Comparison of ENCODE assay signal across 14 cellular contexts in genomic region chr4:168835880-168836454, GRCh38.
A peak's percentile ranks its signal among the peaks of the same experiment; 100 is the strongest.
DNase-seq lines count a peak whose midpoint lies in the region; ATAC-seq and TF ChIP-seq lines count a peak whose summit lies in the region.
"Had no signal": no experiment of that assay in that cellular context is flagged by ENCODE, and none has a peak within 500 bp of the region (broad histone marks: within the 10 kb centered on the region; RNA-seq: fewer than 3 reads in every experiment).

No MANE protein-coding gene starts in this region.

- no peak for TF ChIP-seq EP300 in ovary (IDR thresholded peaks at IDR 0.05)

- no peak overlapping the region for H3K9ac ChIP-seq in endocrine pancreas (ENCODE audit: control insufficient read depth, insufficient read depth, low read length)

- ATAC-seq in left cardiac atrium, result no peak
- ATAC-seq in aorta (ENCODE audit: low FRiP score), result no peak
- ATAC-seq: T-cell had no signal

- peak overlapping the region; percentile 86 for H3K27ac ChIP-seq in left ventricle myocardium inferior (replicated peaks)
- H3K27ac ChIP-seq in ovary, result no peak overlapping the region
- peak overlapping the region; percentile 69 to 86 for H3K27ac ChIP-seq in aorta (ENCODE audit: low read depth in 1 of 2, low read length in 2 of 2)
- H3K27ac ChIP-seq: WERI-Rb-1 had no signal

- TF ChIP-seq CTCF in left ventricle myocardium inferior (IDR thresholded peaks at IDR 0.05; ENCODE audit: borderline replicate concordance), result no peak
- no peak for TF ChIP-seq CTCF in ovary (IDR thresholded peaks at IDR 0.05)

- DNase-seq in left ventricle myocardium inferior (no peak), left cardiac atrium (no peak), ovary (no peak), aorta (no peak), NCI-H345 treated with DMSO at 0.1 percent for 48 hours (lab: John Stamatoyannopoulos, UW; ENCODE audit: unreplicated experiment) (no peak), NCI-H2227 treated with DMSO at 0.1 percent for 48 hours (lab: John Stamatoyannopoulos, UW) (no peak)
- DNase-seq in activated CD4-positive, CD25-positive, alpha-beta regulatory T cell treated with anti-CD3 and anti-CD28 coated beads, Interleukin-2, amount 50 U/mL, for 72 hours, result no peak
- DNase-seq: CD4-positive, alpha-beta memory T cell; erythroblast; NCI-H1092 treated with DMSO at 0.1 percent for 48 hours; NCI-H2171 treated with DMSO at 0.1 percent for 48 hours; T-cell; WERI-Rb-1 had no signal

- H3K9me3 ChIP-seq in left ventricle myocardium inferior (replicated peaks), result no peaks in the 10 kb centered on the region
- no peaks in the 10 kb centered on the region for H3K9me3 ChIP-seq in endocrine pancreas (ENCODE audit: control insufficient read depth, low read length)
- H3K9me3 ChIP-seq in ovary, result no peaks in the 10 kb centered on the region
- no peaks in the 10 kb centered on the region for H3K9me3 ChIP-seq in aorta (ENCODE audit: control insufficient read depth, low read length)

- WGBS in ovary, 3 donors, result 70 to 86% (median 79%) methylated on average over 9 of the region's 9 CpGs
- WGBS in aorta, 2 donors, result 11 to 12% methylated on average over 9 of the region's 9 CpGs

- H3K4me3 ChIP-seq in left ventricle myocardium inferior, result peak overlapping the region; percentile 89
- peak overlapping the region; percentile 93 for H3K4me3 ChIP-seq in endocrine pancreas (ENCODE audit: control insufficient read depth, insufficient read depth, low read length)
- H3K4me3 ChIP-seq in ovary, result peak overlapping the region; percentile 19
- peak overlapping the region; percentile 44 to 74 for H3K4me3 ChIP-seq in aorta (ENCODE audit: low read length in 2 of 2)

- H3K36me3 ChIP-seq in left ventricle myocardium inferior, result peaks cover 3% of the 10 kb centered on the region
- no peaks in the 10 kb centered on the region for H3K36me3 ChIP-seq in endocrine pancreas (ENCODE audit: control insufficient read depth, insufficient read depth, low read length)
- no peaks in the 10 kb centered on the region for H3K36me3 ChIP-seq in ovary
- no peaks in the 10 kb centered on the region for H3K36me3 ChIP-seq in aorta (ENCODE audit: control insufficient read depth in 1 of 2, insufficient read depth in 2 of 2, low read length in 1 of 2)
- H3K36me3 ChIP-seq: WERI-Rb-1 had no signal

- no peak for TF ChIP-seq POLR2A in ovary (IDR thresholded peaks at IDR 0.05)

- H3K4me1 ChIP-seq in left ventricle myocardium inferior, result peaks cover 100% of the 10 kb centered on the region
- H3K4me1 ChIP-seq in endocrine pancreas (ENCODE audit: control insufficient read depth, insufficient read depth, low read length), result no peaks in the 10 kb centered on the region
- peaks cover 24% of the 10 kb centered on the region for H3K4me1 ChIP-seq in ovary (ENCODE audit: insufficient read depth)
- H3K4me1 ChIP-seq in aorta (ENCODE audit: control insufficient read depth in 1 of 2, insufficient read depth in 2 of 2, low read length in 2 of 2), result peaks cover 13 to 20% of the 10 kb centered on the region in 2 donors

- peaks cover 14% of the 10 kb centered on the region for H3K27me3 ChIP-seq in left ventricle myocardium inferior (ENCODE audit: low read depth)
- H3K27me3 ChIP-seq in endocrine pancreas (ENCODE audit: control insufficient read depth, insufficient read depth, low read length), result no peaks in the 10 kb centered on the region
- H3K27me3 ChIP-seq in ovary, result no peaks in the 10 kb centered on the region
- no peaks in the 10 kb centered on the region for H3K27me3 ChIP-seq in aorta (ENCODE audit: control insufficient read depth in 1 of 2, insufficient read depth in 2 of 2, low read length in 1 of 2)

- intact Hi-C loops in left ventricle myocardium inferior (cut with micrococcal nuclease), result loop anchor here (10.0 kb wide), 1 partner anchor 121 kb away; no protein-coding TSS in a partner anchor
- intact Hi-C loops in left cardiac atrium (cut with DNase I), result no loop called here
- intact Hi-C loops in ovary (cut with DNase I), result loop anchor here in 3 of 4 donors (10.0 kb wide), 2 partner anchors 79 to 121 kb away; no protein-coding TSS in a partner anchor
- intact Hi-C loops in aorta (cut with DNase I), result loop anchor here (5.0 to 10.0 kb wide), 2 partner anchors 46 to 251 kb away; no protein-coding TSS in a partner anchor

Comparison
In these comparisons a context has a peak if more than half of its experiments do, and no peak if none do; other contexts are left out.
1. intact Hi-C loops: an anchor here in left ventricle myocardium inferior (10.0 kb wide), ovary (10.0 kb wide) and aorta (5.0 to 10.0 kb wide); none called in left cardiac atrium.
2. H3K27ac ChIP-seq: peak in left ventricle myocardium inferior (single experiment) and aorta (2 of 2); none in ovary (0 of 2).
3. H3K4me3 ChIP-seq: peak in every context shown above with its lines; median percentile 93 in endocrine pancreas; 89 in left ventricle myocardium inferior; 59 in aorta; 19 in ovary.